ENCODE assay signal across 19 cellular contexts in genomic region chr2:44077942-44078511, GRCh38.
"Had no signal": no experiment of that assay in that cellular context is flagged by ENCODE, and none has a peak within 500 bp of the region (broad histone marks: within the 10 kb centered on the region; RNA-seq: fewer than 3 reads in every experiment).

No MANE protein-coding gene starts in this region.

- H3K4me1 ChIP-seq: left lung had no signal

- ATAC-seq: esophagus mucosa; left lung; mucosa of descending colon; naive thymus-derived CD4-positive, alpha-beta T cell; stimulated activated naive B cell treated with anti-CD40 and anti-IgM and Interleukin-4, amounts not matched to agents 10 μg/mL and 1 μg/mL and 100 μg/mL, for 72 hours had no signal

- H3K27me3 ChIP-seq: brain microvascular endothelial cell, left lung, ovary, tibial artery had no signal

- H3K4me3 Mint-ChIP-seq: activated CD4-positive, alpha-beta T cell treated with anti-CD3 and anti-CD28 coated beads, Interleukin-2, amount 10 ng/mL, durations not matched to agents 7 days and 5 days; activated T-helper 1 cell treated with anti-CD3 and anti-CD28 coated beads, Interleukin-12 subunit alpha, Interleukin-12 subunit beta, Interleukin-2, Interleukin-4 antibody, amounts not matched to agents 30 ng/mL and 10 ng/mL and 1 ng/mL, durations not matched to agents 14 hours and 24 hours and 36 hours; central memory CD8-positive, alpha-beta T cell; naive thymus-derived CD4-positive, alpha-beta T cell; stimulated activated naive B cell treated with anti-CD40 and anti-IgM and Interleukin-4, amounts not matched to agents 10 μg/mL and 1 μg/mL and 100 μg/mL, for 72 hours had no signal

- H3K36me3 Mint-ChIP-seq: naive thymus-derived CD4-positive, alpha-beta T cell; stimulated activated naive B cell treated with anti-CD40 and anti-IgM and Interleukin-4, amounts not matched to agents 10 μg/mL and 1 μg/mL and 100 μg/mL, for 72 hours had no signal

- H3K27me3 Mint-ChIP-seq: activated CD4-positive, alpha-beta T cell treated with anti-CD3 and anti-CD28 coated beads, Interleukin-2, amount 10 ng/mL, durations not matched to agents 7 days and 5 days; central memory CD8-positive, alpha-beta T cell; stimulated activated naive B cell treated with anti-CD40 and anti-IgM and Interleukin-4, amounts not matched to agents 10 μg/mL and 1 μg/mL and 100 μg/mL, for 72 hours had no signal

- H3K9me3 Mint-ChIP-seq: activated CD4-positive, alpha-beta T cell treated with anti-CD3 and anti-CD28 coated beads, Interleukin-2, amount 10 ng/mL, durations not matched to agents 7 days and 5 days; activated T-helper 1 cell treated with anti-CD3 and anti-CD28 coated beads, Interleukin-12 subunit alpha, Interleukin-12 subunit beta, Interleukin-2, Interleukin-4 antibody, amounts not matched to agents 30 ng/mL and 10 ng/mL and 1 ng/mL, durations not matched to agents 14 hours and 24 hours and 36 hours; central memory CD8-positive, alpha-beta T cell; stimulated activated naive B cell treated with anti-CD40 and anti-IgM and Interleukin-4, amounts not matched to agents 10 μg/mL and 1 μg/mL and 100 μg/mL, for 72 hours had no signal

- H3K27ac Mint-ChIP-seq: activated CD4-positive, alpha-beta T cell treated with anti-CD3 and anti-CD28 coated beads, Interleukin-2, amount 10 ng/mL, durations not matched to agents 7 days and 5 days; activated T-helper 1 cell treated with anti-CD3 and anti-CD28 coated beads, Interleukin-12 subunit alpha, Interleukin-12 subunit beta, Interleukin-2, Interleukin-4 antibody, amounts not matched to agents 30 ng/mL and 10 ng/mL and 1 ng/mL, durations not matched to agents 14 hours and 24 hours and 36 hours; naive thymus-derived CD4-positive, alpha-beta T cell; stimulated activated naive B cell treated with anti-CD40 and anti-IgM and Interleukin-4, amounts not matched to agents 10 μg/mL and 1 μg/mL and 100 μg/mL, for 72 hours had no signal

- H3K9me3 ChIP-seq: left lung, mucosa of descending colon, ovary, tibial artery had no signal

- DNase-seq: activated CD4-positive, alpha-beta T cell treated with anti-CD3 and anti-CD28 coated beads, Interleukin-2, amount 10 ng/mL, durations not matched to agents 7 days and 5 days; activated CD4-positive, CD25-positive, alpha-beta regulatory T cell; activated CD8-positive, alpha-beta memory T cell treated with anti-CD3 and anti-CD28 coated beads for 24 hours; anterior cingulate cortex; brain microvascular endothelial cell; hypothalamus; kidney; left lung; mammary epithelial cell; mucosa of descending colon; naive thymus-derived CD4-positive, alpha-beta T cell; ovary; stimulated activated CD4-positive, alpha-beta T cell treated with anti-CD3 and anti-CD28 coated beads, Interleukin-2, amount 100 ng/mL, for 48 hours; stimulated activated naive B cell treated with anti-CD40 and anti-IgM and Interleukin-4, amounts not matched to agents 10 μg/mL and 1 μg/mL and 100 μg/mL, for 72 hours had no signal

- H3K36me3 ChIP-seq: brain microvascular endothelial cell, left lung, ovary, tibial artery had no signal

- H3K27ac ChIP-seq: brain microvascular endothelial cell, coronary artery, left lung, ovary, tibial artery had no signal

- H3K4me3 ChIP-seq: coronary artery, left lung, mucosa of descending colon, ovary, tibial artery had no signal
